ENCODE assay signal across 27 cellular contexts in genomic region chr6:35082733-35083403, GRCh38. TPM values are rescaled to one million over a fixed set of nuclear protein-coding genes. Genes with fewer than 3 reads are reported as not detected.
A peak's percentile ranks its signal among the peaks of the same experiment; 100 is the strongest.
DNase-seq lines count a peak whose midpoint lies in the region; ATAC-seq, FAIRE-seq and TF ChIP-seq lines count a peak whose summit lies in the region.
"Had no signal": no experiment of that assay in that cellular context is flagged by ENCODE, and none has a peak within 500 bp of the region (broad histone marks: within the 10 kb centered on the region; RNA-seq: fewer than 3 reads in every experiment).

No MANE protein-coding gene starts in this region.

- TF ChIP-seq POLR2A in H1 (IDR thresholded peaks at IDR 0.05; ENCODE audit: control extremely low read depth in 1 of 2, low read depth in 2 of 2, low read length in 2 of 2) = no peak

- H2BK5ac ChIP-seq in H1 (ENCODE audit: low read depth, low read length) = peak overlapping the region; percentile 75; the same call in 1 of the 2 replicates

- WGBS in H1 (ENCODE audit: extremely low coverage in 1 of 2, insufficient coverage in 1 of 2, insufficient read length in 1 of 2, insufficient replicate concordance in 2 of 2, low coverage in 1 of 2, low lambda C conversion rate in 2 of 2, missing lambda C conversion rate in 1 of 2), 2 experiments = 93% methylated on average over 13 of the region's 13 CpGs; no CpG with 5 or more reads in 1 of the 2 experiments

- no peaks in the 10 kb centered on the region for H3K79me2 ChIP-seq in H1 (ENCODE audit: control insufficient read depth in 1 of 2, insufficient read depth in 2 of 2, low read length in 2 of 2)

- 0 out of 2 replicates have a peak overlapping the region, but pooled peaks have one; percentile 75 for H2BK12ac ChIP-seq in H1 (ENCODE audit: low read depth, low read length)

- H3K23me2 ChIP-seq in H1 (ENCODE audit: low read depth, low read length) = no peaks in the 10 kb centered on the region

- no peak overlapping the region for H4K91ac ChIP-seq in H1 (replicated peaks; ENCODE audit: insufficient read length, low read length)

- no peak overlapping the region for H3K27ac Mint-ChIP-seq in osteocyte (ENCODE audit: unreplicated experiment)
- H3K27ac Mint-ChIP-seq: activated naive CD8-positive, alpha-beta T cell treated with anti-CD3 and anti-CD28 coated beads for 36 hours; CD8-positive, alpha-beta T cell; memory B cell; stimulated activated naive CD8-positive, alpha-beta T cell treated with anti-CD3 and anti-CD28 coated beads, Interleukin-15, Interleukin-2, amounts not matched to agents 100 ng/mL and 50 ng/mL, for 24 hours; type B pancreatic cell had no signal

- H3K56ac ChIP-seq in H1 (replicated peaks; ENCODE audit: insufficient read length, low read depth, low read length) = no peak overlapping the region

- no peak overlapping the region for H2BK15ac ChIP-seq in H1 (ENCODE audit: low read length)

- peak; percentile 13 for DNase-seq in D721Med (ENCODE audit: insufficient read length, low spot score)
- DNase-seq in H1 (ENCODE audit: low read depth in 1 of 2, low spot score in 2 of 2) = no peak
- peak; percentile 56 for DNase-seq in osteocyte (ENCODE audit: extremely low spot score, unreplicated experiment)
- DNase-seq in SKM-1 (lab: John Stamatoyannopoulos, UW; ENCODE audit: unreplicated experiment) = no peak
- no peak for DNase-seq in glomerular visceral epithelial cell (ENCODE audit: extremely low spot score)
- DNase-seq in stimulated activated CD8-positive, alpha-beta memory T cell treated with anti-CD3 and anti-CD28 coated beads, Interleukin-4, amount 100 ng/mL, for 48 hours = no peak
- DNase-seq: activated CD8-positive, alpha-beta memory T cell treated with anti-CD3 and anti-CD28 coated beads for 24 hours; activated naive CD8-positive, alpha-beta T cell treated with anti-CD3 and anti-CD28 coated beads for 36 hours; CD8-positive, alpha-beta T cell; dermis blood vessel endothelial cell; DMS53; GF-D8; hypothalamus; naive B cell; NCI-H1105; NCI-H2107; NCI-H510A treated with DMSO at 0.1 percent for 48 hours; NK-92 treated with Interleukin-12 subunit alpha and Interleukin-12 subunit beta, amount 100 ng/mL, for 24 hours had no signal

- CTCF ChIA-PET in HEK293 (lab: Yijun Ruan, JAX) (interaction anchor here (0.7 kb wide), 1 partner anchor 15 kb away, joined by 3 read pairs; no protein-coding TSS in a partner anchor), H1 (lab: Charles Lee; ENCODE audit: partially characterized antibody) (no interaction called here)

- H2BK120ac ChIP-seq in H1 (replicated peaks; ENCODE audit: low read depth, low read length) = no peak overlapping the region

- H2BK20ac ChIP-seq in H1 (ENCODE audit: low read length) = no peak overlapping the region

- TF ChIP-seq CTCF in D721Med (IDR thresholded peaks at IDR 0.05; ENCODE audit: insufficient read depth, missing control alignments) (no peak), HEK293 (tag by site-specific recombination; IDR thresholded peaks at IDR 0.05) (no peak), H1 (IDR thresholded peaks at IDR 0.05; ENCODE audit: control extremely low read depth in 1 of 3, insufficient read depth in 1 of 3, low read depth in 1 of 3, low read length in 3 of 3) (no peak), osteocyte (IDR thresholded peaks at IDR 0.05) (no peak)

- ATAC-seq in GM21723 (IDR thresholded peaks at IDR 0.05; ENCODE audit: unreplicated experiment) = no peak
- ATAC-seq: activated CD4-positive, CD25-positive, alpha-beta regulatory T cell treated with anti-CD3 and anti-CD28 coated beads, Interleukin-2, amount 50 U/mL, for 24 hours; CD8-positive, alpha-beta T cell had no signal

- H3K27ac ChIP-seq in HEK293 (ENCODE audit: extremely low read depth, low read depth, low read length) (no peak overlapping the region), H1 (ENCODE audit: low read depth, low read length) (no peak overlapping the region)

- H2AK5ac ChIP-seq in H1 (ENCODE audit: low read depth, low read length) = peak overlapping the region; percentile 39; the same call in 1 of the 2 replicates

- H3K14ac ChIP-seq in H1 (ENCODE audit: insufficient read length) = no peak overlapping the region

- no peak for FAIRE-seq in D721Med (lab: Jason Lieb, UNC)
- FAIRE-seq in H1 (lab: Jason Lieb, UNC) = no peak
- FAIRE-seq: keratinocyte had no signal

- H3K4ac ChIP-seq in H1 (replicated peaks; ENCODE audit: insufficient read length, low read depth, low read length) = no peak overlapping the region

- no peak overlapping the region for H3K4me3 Mint-ChIP-seq in osteocyte (ENCODE audit: unreplicated experiment)
- H3K4me3 Mint-ChIP-seq: activated naive CD8-positive, alpha-beta T cell treated with anti-CD3 and anti-CD28 coated beads for 36 hours; brain; CD8-positive, alpha-beta T cell; memory B cell; stimulated activated naive CD8-positive, alpha-beta T cell treated with anti-CD3 and anti-CD28 coated beads, Interleukin-15, Interleukin-2, amounts not matched to agents 100 ng/mL and 50 ng/mL, for 24 hours; type B pancreatic cell had no signal

- TF ChIP-seq EP300 in H1 (IDR thresholded peaks at IDR 0.05; ENCODE audit: borderline replicate concordance in 1 of 2, low read depth in 2 of 2, low read length in 2 of 2) = no peak

- H3K27me3 ChIP-seq in H1 (replicated peaks in 1 of 4; ENCODE audit: control insufficient read depth in 3 of 4, extremely low read depth in 1 of 4, insufficient read depth in 3 of 4, low read length in 3 of 4) = no peaks in the 10 kb centered on the region

- POLR2A ChIA-PET in HEK293 (lab: Yijun Ruan, JAX) (no interaction called here), H1 (lab: Charles Lee; ENCODE audit: partially characterized antibody) (interaction anchor here (0.6 kb wide), 1 partner anchor 264 kb away, joined by 3 read pairs; no protein-coding TSS in a partner anchor)

- H3K9me3 Mint-ChIP-seq in osteocyte (ENCODE audit: unreplicated experiment) = no peaks in the 10 kb centered on the region
- H3K9me3 Mint-ChIP-seq: activated naive CD8-positive, alpha-beta T cell treated with anti-CD3 and anti-CD28 coated beads for 36 hours; brain; CD8-positive, alpha-beta T cell; memory B cell; naive B cell; stimulated activated naive CD8-positive, alpha-beta T cell treated with anti-CD3 and anti-CD28 coated beads, Interleukin-15, Interleukin-2, amounts not matched to agents 100 ng/mL and 50 ng/mL, for 24 hours; type B pancreatic cell had no signal

- no peak overlapping the region for H4K5ac ChIP-seq in H1 (ENCODE audit: insufficient read length, low read depth, low read length)

- H3K79me1 ChIP-seq in H1 (ENCODE audit: low read depth, low read length) = no peaks in the 10 kb centered on the region

- no peaks in the 10 kb centered on the region for H3K4me1 ChIP-seq in HEK293 (ENCODE audit: control insufficient read depth, insufficient read depth, low read length)
- peaks cover 0 to 10% (median 4%) of the 10 kb centered on the region in 4 experiments; a peak in 3 of 7 replicates for H3K4me1 ChIP-seq in H1 (replicated peaks in 1 of 4; ENCODE audit: control insufficient read depth in 3 of 4, insufficient read depth in 4 of 4, low read length in 3 of 4)

- H3K4me3 ChIP-seq in HEK293 (ENCODE audit: low read depth, low read length) (no peak overlapping the region), H1 (ENCODE audit: extremely low read depth in 1 of 4, insufficient read depth in 2 of 4, low read depth in 3 of 4, low read length in 4 of 4) (no peak overlapping the region)

- no peak overlapping the region for H3K18ac ChIP-seq in H1 (ENCODE audit: extremely low read depth, low read length)

- no peak overlapping the region for H3K9ac ChIP-seq in H1 (replicated peaks in 1 of 4; ENCODE audit: extremely low read depth in 1 of 4, low read depth in 3 of 4, low read length in 3 of 4)

- H3K4me2 ChIP-seq in H1 (ENCODE audit: insufficient read depth in 1 of 2, low read depth in 2 of 2, low read length in 2 of 2) = no peak overlapping the region

- peaks cover 21% of the 10 kb centered on the region for H3K4me1 Mint-ChIP-seq in osteocyte (ENCODE audit: unreplicated experiment)
- H3K4me1 Mint-ChIP-seq: activated naive CD8-positive, alpha-beta T cell treated with anti-CD3 and anti-CD28 coated beads for 36 hours; memory B cell had no signal

- H4K8ac ChIP-seq in H1 (ENCODE audit: extremely low read depth, insufficient read depth, low read length) = no peak overlapping the region

- TF ChIP-seq RAD21 in H1 (IDR thresholded peaks at IDR 0.05 in 1 of 2, conservative IDR thresholded peaks at IDR 0.05 in 1 of 2; ENCODE audit: low read depth in 2 of 2, low read length in 2 of 2) = no peak

- H2AFZ ChIP-seq in H1 (ENCODE audit: low read length) = no peak overlapping the region

- H3K27me3 Mint-ChIP-seq in osteocyte (ENCODE audit: unreplicated experiment) = no peaks in the 10 kb centered on the region
- H3K27me3 Mint-ChIP-seq: activated naive CD8-positive, alpha-beta T cell treated with anti-CD3 and anti-CD28 coated beads for 36 hours; memory B cell; naive B cell; stimulated activated naive CD8-positive, alpha-beta T cell treated with anti-CD3 and anti-CD28 coated beads, Interleukin-15, Interleukin-2, amounts not matched to agents 100 ng/mL and 50 ng/mL, for 24 hours; type B pancreatic cell had no signal

- peaks cover 0 to 88% of the 10 kb centered on the region in 2 experiments; a peak in 1 of 3 replicates for H3K36me3 ChIP-seq in HEK293 (ENCODE audit: control insufficient read depth in 2 of 2, insufficient read depth in 1 of 2, low read length in 2 of 2)
- peaks cover 3 to 15% (median 12%) of the 10 kb centered on the region in 4 experiments; a peak in 7 of 8 replicates for H3K36me3 ChIP-seq in H1 (ENCODE audit: control insufficient read depth in 2 of 4, insufficient read depth in 4 of 4, low read length in 3 of 4)

- peaks cover 0 to 3% of the 10 kb centered on the region in 2 experiments for H4K20me1 ChIP-seq in H1 (replicated peaks in 1 of 2; ENCODE audit: control insufficient read depth in 1 of 2, insufficient read depth in 2 of 2, low read length in 2 of 2)

- H3K23ac ChIP-seq in H1 (ENCODE audit: insufficient read length) = no peak overlapping the region

- peaks cover 31% of the 10 kb centered on the region for H3K36me3 Mint-ChIP-seq in osteocyte (ENCODE audit: unreplicated experiment)
- H3K36me3 Mint-ChIP-seq: activated naive CD8-positive, alpha-beta T cell treated with anti-CD3 and anti-CD28 coated beads for 36 hours had no signal

- no peaks in the 10 kb centered on the region for H3K9me3 ChIP-seq in HEK293 (ENCODE audit: control insufficient read depth, insufficient read depth, low read depth, low read length)
- H3K9me3 ChIP-seq in H1 (ENCODE audit: insufficient read depth in 2 of 2, low read depth in 1 of 2, low read length in 1 of 2) = no peaks in the 10 kb centered on the region

RNA-seq across cellular contexts. Expression of gene TCP11, which starts 58.3 kb away (rescaled TPM):
- total RNA-seq in H1 (2021; fragmentation: NEBNext Ultra II Directional; extraction: Animal tissue kit (Norgen Biotek cat#: 25700)) = not detected in 2 replicates
- 0.11 and 0.22 TPM in 2 replicates for polyA plus RNA-seq in H1 (2011; rRNA removed)
- polyA plus RNA-seq in H1 (2011; cell fraction: cytosol; rRNA removed) = not detected
- not detected for polyA plus RNA-seq in H1 (2011; cell fraction: nucleus; rRNA removed)
- polyA plus RNA-seq in H1 (2012, experiment 1 of 2) = not detected in 4 replicates
- not detected for polyA plus RNA-seq in H1 (2012, experiment 2 of 2)
- polyA plus RNA-seq in H1 (2013, experiment 1 of 2) = 0.10 TPM
- polyA plus RNA-seq in H1 (2013, experiment 2 of 2) = not detected
- polyA minus RNA-seq in H1 (2011; rRNA and poly(A)+ RNA removed) = not detected in 2 replicates
- polyA minus RNA-seq in H1 (2011; cell fraction: cytosol; rRNA and poly(A)+ RNA removed) = not detected
- polyA minus RNA-seq in H1 (2011; cell fraction: nucleus; rRNA and poly(A)+ RNA removed) = not detected
- 0.43 TPM in 1 of 2 replicates, not detected in the other for total RNA-seq in osteocyte
- total RNA-seq: activated naive CD8-positive, alpha-beta T cell treated with anti-CD3 and anti-CD28 coated beads for 36 hours; CD8-positive, alpha-beta T cell; fibroblast of villous mesenchyme had no signal
- polyA plus RNA-seq: keratinocyte had no signal

Comparison
In these comparisons a context has a peak if more than half of its experiments do, and no peak if none do; other contexts are left out.
1. DNase-seq: peak in D721Med (single experiment) and osteocyte (single experiment); none in H1 (0 of 2), SKM-1 (single experiment), glomerular visceral epithelial cell (single experiment) and stimulated activated CD8-positive, alpha-beta memory T cell treated with anti-CD3 and anti-CD28 coated beads, Interleukin-4, amount 100 ng/mL, for 48 hours (single experiment).